8 cellular contexts compared by ENCODE assay signal in genomic region chr1:31633117-31633516, GRCh38. TPM values are rescaled to one million over a fixed set of nuclear protein-coding genes. Genes with fewer than 3 reads are reported as not detected.
DNase-seq lines count a peak whose midpoint lies in the region; TF ChIP-seq lines count a peak whose summit lies in the region.

No MANE protein-coding gene starts in this region.

- TF ChIP-seq CTCF in MCF 10A (IDR thresholded peaks at IDR 0.05; ENCODE audit: unreplicated experiment) = peak; percentile 33
- TF ChIP-seq CTCF in breast epithelium (IDR thresholded peaks at IDR 0.05) = peak in 1 of 3 donors; percentile 8
- TF ChIP-seq CTCF in PC-9 (conservative IDR thresholded peaks at IDR 0.05) = peak; percentile 87
- peak; percentile 57 for TF ChIP-seq CTCF in fibroblast of mammary gland (conservative IDR thresholded peaks at IDR 0.05; ENCODE audit: control insufficient read depth, insufficient read depth, low read depth, low read length)
- peak in 2 of 6 experiments; percentile 10 to 21 for TF ChIP-seq CTCF in thyroid gland (IDR thresholded peaks at IDR 0.05)
- peak in 1 of 4 experiments; percentile 6 for TF ChIP-seq CTCF in prostate gland (IDR thresholded peaks at IDR 0.05)

- H4K20me1 ChIP-seq in PC-9 (ENCODE audit: insufficient read depth) = peaks cover 37% of the 10 kb centered on the region; the same call in 1 of the 2 replicates

- H3K4me3 ChIP-seq in breast epithelium (no peak overlapping the region), PC-9 (no peak overlapping the region), fibroblast of mammary gland (ENCODE audit: control insufficient read depth, low read depth, low read length) (no peak overlapping the region), thyroid gland (replicated peaks in 1 of 3) (no peak overlapping the region), prostate gland (no peak overlapping the region)

- no peak overlapping the region for H3K27ac Mint-ChIP-seq in MCF 10A (ENCODE audit: low read depth, unreplicated experiment)

- peaks cover 21% of the 10 kb centered on the region for H3K4me1 Mint-ChIP-seq in MCF 10A (ENCODE audit: insufficient read depth, unreplicated experiment)

- no peak overlapping the region for H3K4me2 ChIP-seq in PC-9

- intact Hi-C loops in MCF 10A (cut with micrococcal nuclease) = no loop called here
- intact Hi-C loops in breast epithelium (cut with DNase I; ENCODE audit: low total_unique reads) = no loop called here
- intact Hi-C loops in PC-9 (cut with micrococcal nuclease; ENCODE audit: unreplicated experiment) = no loop called here
- intact Hi-C loops in thyroid gland (cut with DNase I) = no loop called here
- intact Hi-C loops in head of caudate nucleus (cut with DNase I) = no loop called here
- intact Hi-C loops in prostate gland (cut with DNase I) = no loop called here

- H3K9me3 ChIP-seq in breast epithelium = no peaks in the 10 kb centered on the region
- H3K9me3 ChIP-seq in PC-9 (ENCODE audit: insufficient read depth, low read depth) = no peaks in the 10 kb centered on the region
- H3K9me3 ChIP-seq in thyroid gland = no peaks in the 10 kb centered on the region
- H3K9me3 ChIP-seq in prostate gland = no peaks in the 10 kb centered on the region

- WGBS in thyroid gland, 2 donors = 70 to 74% methylated on average over 3 to 4 of the region's 4 CpGs
- WGBS in prostate gland = 76% methylated on average over 4 of the region's 4 CpGs

- H3K36me3 Mint-ChIP-seq in MCF 10A (ENCODE audit: insufficient read depth, unreplicated experiment) = peaks cover 52% of the 10 kb centered on the region

- CTCF ChIA-PET in MCF 10A (lab: Yijun Ruan, JAX) = interaction anchor here (0.8 to 2.1 kb wide), 3 partner anchors 14 to 42 kb away, joined by 3 to 9 read pairs (median 7); no protein-coding TSS in a partner anchor
- CTCF ChIA-PET in PC-9 (lab: Charles Lee) = no interaction called here

- no peak overlapping the region for H3K4me3 Mint-ChIP-seq in MCF 10A (ENCODE audit: unreplicated experiment)

- no peaks in the 10 kb centered on the region for H3K27me3 Mint-ChIP-seq in MCF 10A (ENCODE audit: insufficient read depth, unreplicated experiment)

- no peaks in the 10 kb centered on the region for H3K9me2 ChIP-seq in PC-9 (ENCODE audit: insufficient read depth)

- H3K27ac ChIP-seq in breast epithelium (no peak overlapping the region), PC-9 (no peak overlapping the region), thyroid gland (peak overlapping the region; percentile 11 to 99 (median 98)), prostate gland (no peak overlapping the region)

- H3K4me1 ChIP-seq in breast epithelium (peaks cover 0 to 13% of the 10 kb centered on the region in 2 donors), PC-9 (replicated peaks; ENCODE audit: insufficient read depth) (no peaks in the 10 kb centered on the region), thyroid gland (peaks cover 58 to 70% of the 10 kb centered on the region in 2 donors), prostate gland (replicated peaks) (peaks cover 6% of the 10 kb centered on the region)

- no peak overlapping the region for H2AFZ ChIP-seq in PC-9

- POLR2A ChIA-PET in MCF 10A (lab: Yijun Ruan, JAX) (interaction anchor here (1.2 to 11.4 kb wide), 2 partner anchors 7 to 9 kb away, joined by 3 to 207 read pairs; partner anchors contain the start of gene PEF1), PC-9 (lab: Charles Lee; ENCODE audit: unreplicated experiment) (no interaction called here)

- H3K27me3 ChIP-seq in breast epithelium = no peaks in the 10 kb centered on the region
- no peaks in the 10 kb centered on the region for H3K27me3 ChIP-seq in PC-9 (ENCODE audit: insufficient read depth, low read depth)
- H3K27me3 ChIP-seq in thyroid gland = no peaks in the 10 kb centered on the region
- H3K27me3 ChIP-seq in prostate gland (replicated peaks; ENCODE audit: insufficient read depth) = no peaks in the 10 kb centered on the region

- no peaks in the 10 kb centered on the region for H3K9me3 Mint-ChIP-seq in MCF 10A (ENCODE audit: unreplicated experiment)

- BruUV-seq in MCF 10A (replicated peaks; lab: Mats Ljungman, UMichigan) (no TSS peak), PC-9 (replicated peaks; lab: Mats Ljungman, UMichigan) (no TSS peak)

- DNase-seq in MCF 10A (ENCODE audit: unreplicated experiment) (peak; percentile 52), breast epithelium (ENCODE audit: low spot score in 2 of 2) (no peak), PC-9 (peak; percentile 34 to 44), fibroblast of mammary gland (ENCODE audit: low read depth) (no peak), thyroid gland (no peak), NCI-H2029 (lab: John Stamatoyannopoulos, UW) (no peak), head of caudate nucleus (no peak), prostate gland (ENCODE audit: low spot score) (no peak)

- H3K36me3 ChIP-seq in breast epithelium (no peaks in the 10 kb centered on the region), PC-9 (ENCODE audit: low read depth) (peaks cover 62% of the 10 kb centered on the region), thyroid gland (peaks cover 34 to 49% of the 10 kb centered on the region in 2 donors), prostate gland (peaks cover 2 to 8% of the 10 kb centered on the region in 2 donors)

- H3K79me2 ChIP-seq in PC-9 (ENCODE audit: low read depth) = peaks cover 29% of the 10 kb centered on the region

- H3F3A ChIP-seq in PC-9 (ENCODE audit: insufficient read depth, low read depth) = no peaks in the 10 kb centered on the region; the same call in 1 of the 2 replicates

- TF ChIP-seq POLR2A in breast epithelium (IDR thresholded peaks at IDR 0.05) = no peak
- TF ChIP-seq POLR2A in thyroid gland (IDR thresholded peaks at IDR 0.05) = no peak
- no peak for TF ChIP-seq POLR2A in prostate gland (IDR thresholded peaks at IDR 0.05)

RNA-seq across cellular contexts. Expression of gene PEF1, which starts 11.6 kb away (rescaled TPM):
- 56.7 and 61.1 TPM in 2 replicates for total RNA-seq in MCF 10A (2022)
- total RNA-seq in breast epithelium = 10 to 100 TPM; 67.8 to 84.9 (median 70.1) TPM
- total RNA-seq in PC-9 (2021) = 40.3 and 44.5 TPM in 2 replicates
- total RNA-seq in thyroid gland = 100 to 1,000 TPM; 180 to 355 (median 312) TPM
- total RNA-seq in prostate gland = 10 to 100 TPM; 83.1 to 99.5 TPM

RNA-seq across cellular contexts. Expression of gene HCRTR1, which starts 15.6 kb away (rescaled TPM):
- total RNA-seq in MCF 10A (2022) (not detected in 2 replicates), breast epithelium (not detected), PC-9 (2021) (not detected in 2 replicates), thyroid gland (1 to 10 TPM in 2 of 4 donors, under 1 TPM in 2; 0.40 to 5.6 (median 1.3) TPM), prostate gland (not detected)

RNA-seq across cellular contexts. Expression of gene TINAGL1, which starts 56.8 kb away (rescaled TPM):
- total RNA-seq in MCF 10A (2022) (2.7 and 2.9 TPM in 2 replicates), breast epithelium (100 to 1,000 TPM in 2 of 3 donors, 10 to 100 TPM in 1; 85.9 to 187 (median 144) TPM), PC-9 (2021) (162 and 191 TPM in 2 replicates), thyroid gland (100 to 1,000 TPM; 157 to 391 (median 227) TPM), prostate gland (100 to 1,000 TPM; 103 to 134 TPM)

Comparison
In these comparisons a context has a peak if more than half of its experiments do, and no peak if none do; other contexts are left out.
1. DNase-seq: peak in MCF 10A (single experiment) and PC-9 (2 of 2); none in breast epithelium (0 of 2), fibroblast of mammary gland (single experiment), thyroid gland (0 of 2), NCI-H2029 (single experiment), head of caudate nucleus (0 of 42) and prostate gland (single experiment).
2. RNA of gene TINAGL1, which starts 56.8 kb away (total RNA-seq): 157 to 391 TPM in thyroid gland, 162 to 191 TPM in PC-9, 85.9 to 187 TPM in breast epithelium and 103 to 134 TPM in prostate gland; 2.7 to 2.9 TPM in MCF 10A; every median in the first group is over 10 times any median in the second.
3. H3K27ac ChIP-seq: peak in thyroid gland (3 of 3); none in breast epithelium (0 of 2), PC-9 (single experiment) and prostate gland (0 of 2).